Comparison of ENCODE assay signal across 24 cellular contexts in the genomic region with DNA sequence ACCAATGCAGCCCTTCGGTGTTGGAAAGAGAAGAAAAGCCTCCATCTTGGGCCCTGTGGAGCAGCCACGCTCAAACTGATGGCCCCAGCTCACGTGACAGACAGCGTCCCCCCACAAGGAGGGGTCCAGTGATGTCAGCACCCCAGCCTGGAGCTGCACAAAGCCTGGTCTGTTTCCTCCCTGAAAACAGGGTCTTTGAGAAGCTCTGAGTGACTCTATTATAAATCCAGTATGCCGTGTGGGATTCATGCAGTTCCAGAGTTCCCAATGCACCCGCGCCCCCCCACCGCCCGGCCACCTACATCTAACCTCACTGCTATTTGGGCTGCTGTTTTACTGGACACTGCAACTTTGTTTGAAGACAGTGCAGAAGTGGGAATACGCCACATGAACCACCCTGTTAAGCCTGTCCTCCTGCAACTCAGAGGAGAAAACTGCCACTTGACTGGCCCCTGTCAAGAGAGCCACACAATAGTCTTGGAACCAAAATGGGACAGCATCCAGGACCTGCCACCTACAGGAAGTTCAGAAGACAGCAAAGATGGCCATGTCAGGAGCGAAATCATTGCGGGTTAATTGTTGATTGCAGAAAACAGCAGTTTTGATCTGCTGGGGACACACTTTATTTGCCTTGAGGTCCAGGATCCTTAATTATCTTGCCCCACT. TPM values are rescaled to one million over a fixed set of nuclear protein-coding genes. Genes with fewer than 3 reads are reported as not detected.
DNase-seq lines count a peak whose midpoint lies in the region; ATAC-seq and TF ChIP-seq lines count a peak whose summit lies in the region.
"Had no signal": no experiment of that assay in that cellular context is flagged by ENCODE, and none has a peak within 500 bp of the region (broad histone marks: within the 10 kb centered on the region; RNA-seq: fewer than 3 reads in every experiment).

No MANE protein-coding gene starts in this region.

- H3K4me1 ChIP-seq in mesenchymal stem cell (ENCODE audit: control insufficient read depth, insufficient read depth, low read depth, low read length) = peaks cover 3% of the 10 kb centered on the region
- H3K4me1 ChIP-seq: HAP-1, uterus had no signal

- peak overlapping the region; percentile 62 for H4K8ac ChIP-seq in mesenchymal stem cell (ENCODE audit: low read length)

- H3K27me3 Mint-ChIP-seq in chondrocyte (ENCODE audit: low read depth) = no peaks in the 10 kb centered on the region

- no peak overlapping the region for H3K4ac ChIP-seq in mesenchymal stem cell (ENCODE audit: low read depth in 1 of 2, low read length in 2 of 2)

- no peak overlapping the region for H2AK5ac ChIP-seq in mesenchymal stem cell (ENCODE audit: low read length, severe bottlenecking)

- peaks cover 44% of the 10 kb centered on the region for H3K36me3 Mint-ChIP-seq in chondrocyte (ENCODE audit: low read depth)
- H3K36me3 Mint-ChIP-seq: activated naive CD4-positive, alpha-beta T cell treated with anti-CD3 and anti-CD28 coated beads, Interleukin-2, amount 50 U/mL, for 72 hours; CD4-positive, CD25-positive, alpha-beta regulatory T cell had no signal

- no peak overlapping the region for H3K18ac ChIP-seq in mesenchymal stem cell (ENCODE audit: low read depth in 1 of 2, low read length in 2 of 2)

- no peaks in the 10 kb centered on the region for H3K4me1 Mint-ChIP-seq in chondrocyte (ENCODE audit: low read depth)

- H3K4me2 ChIP-seq in mesenchymal stem cell (ENCODE audit: low read length, poor library complexity, severe bottlenecking) = no peak overlapping the region

- no peak overlapping the region for H4K91ac ChIP-seq in mesenchymal stem cell (ENCODE audit: low read length)

- whole genome bisulfite sequencing in mesenchymal stem cell = 82% methylated on average over 12 of the region's 12 CpGs

- peaks cover 14% of the 10 kb centered on the region for H3K79me1 ChIP-seq in mesenchymal stem cell (replicated peaks; ENCODE audit: low read length, poor library complexity, severe bottlenecking)

- peak; percentile 32 for ATAC-seq in Right ventricle myocardium superior (ENCODE audit: poor library complexity)
- ATAC-seq: Panc1, T-helper 17 cell had no signal

- H3K27me3 ChIP-seq in mesenchymal stem cell (ENCODE audit: control insufficient read depth in 1 of 2, insufficient read depth in 1 of 2, low read length in 2 of 2) = no peaks in the 10 kb centered on the region
- H3K27me3 ChIP-seq: uterus had no signal

- no peaks in the 10 kb centered on the region for H3K9me3 Mint-ChIP-seq in chondrocyte (ENCODE audit: low read depth)
- H3K9me3 Mint-ChIP-seq: activated naive CD4-positive, alpha-beta T cell treated with anti-CD3 and anti-CD28 coated beads, Interleukin-2, amount 50 U/mL, for 72 hours; activated T-helper 1 cell treated with anti-CD3 and anti-CD28 coated beads, Interleukin-12 subunit alpha, Interleukin-12 subunit beta, Interleukin-2, Interleukin-4 antibody, amounts not matched to agents 30 ng/mL and 10 ng/mL and 1 ng/mL, durations not matched to agents 14 hours and 24 hours and 36 hours; stimulated activated naive CD8-positive, alpha-beta T cell treated with anti-CD3 and anti-CD28 coated beads, Interleukin-15, Interleukin-2, amounts not matched to agents 100 ng/mL and 50 ng/mL, for 24 hours had no signal

- H2AFZ ChIP-seq in mesenchymal stem cell (ENCODE audit: low read depth, low read length) = no peak overlapping the region

- H3K23ac ChIP-seq in mesenchymal stem cell (ENCODE audit: low read length in 2 of 2) = no peak overlapping the region

- no peak overlapping the region for H2BK120ac ChIP-seq in mesenchymal stem cell (ENCODE audit: low read depth, low read length)

- no peak for TF ChIP-seq CTCF in chondrocyte (IDR thresholded peaks at IDR 0.05)

- intact Hi-C loops in Right ventricle myocardium superior (cut with DNase I) = no loop called here

- H3K9ac ChIP-seq in mesenchymal stem cell (ENCODE audit: low read length) = peak overlapping the region; percentile 2

- H3K4me3 ChIP-seq in mesenchymal stem cell (ENCODE audit: insufficient read depth in 1 of 2, low read depth in 1 of 2, low read length in 2 of 2) = no peak overlapping the region
- H3K4me3 ChIP-seq: HAP-1, uterus had no signal

- H3K27ac Mint-ChIP-seq in chondrocyte (ENCODE audit: unreplicated experiment) = no peak overlapping the region
- H3K27ac Mint-ChIP-seq: activated naive CD4-positive, alpha-beta T cell treated with anti-CD3 and anti-CD28 coated beads, Interleukin-2, amount 50 U/mL, for 72 hours; activated T-helper 1 cell treated with anti-CD3 and anti-CD28 coated beads, Interleukin-12 subunit alpha, Interleukin-12 subunit beta, Interleukin-2, Interleukin-4 antibody, amounts not matched to agents 30 ng/mL and 10 ng/mL and 1 ng/mL, durations not matched to agents 14 hours and 24 hours and 36 hours; CD4-positive, CD25-positive, alpha-beta regulatory T cell; stimulated activated naive CD8-positive, alpha-beta T cell treated with anti-CD3 and anti-CD28 coated beads, Interleukin-15, Interleukin-2, amounts not matched to agents 100 ng/mL and 50 ng/mL, for 24 hours; T-helper 17 cell had no signal

- no peak overlapping the region for H3K14ac ChIP-seq in mesenchymal stem cell (ENCODE audit: low read length in 2 of 2)

- no peak overlapping the region for H2BK15ac ChIP-seq in mesenchymal stem cell (ENCODE audit: low read depth, poor library complexity, severe bottlenecking)

- no peak overlapping the region for H3K4me3 Mint-ChIP-seq in chondrocyte (ENCODE audit: unreplicated experiment)
- H3K4me3 Mint-ChIP-seq: activated T-helper 1 cell treated with anti-CD3 and anti-CD28 coated beads, Interleukin-12 subunit alpha, Interleukin-12 subunit beta, Interleukin-2, Interleukin-4 antibody, amounts not matched to agents 30 ng/mL and 10 ng/mL and 1 ng/mL, durations not matched to agents 14 hours and 24 hours and 36 hours; CD4-positive, CD25-positive, alpha-beta regulatory T cell; stimulated activated naive CD8-positive, alpha-beta T cell treated with anti-CD3 and anti-CD28 coated beads, Interleukin-15, Interleukin-2, amounts not matched to agents 100 ng/mL and 50 ng/mL, for 24 hours; T-helper 17 cell had no signal

- H3K27ac ChIP-seq in mesenchymal stem cell (ENCODE audit: low read length, poor library complexity, severe bottlenecking) (no peak overlapping the region), substantia nigra (ENCODE audit: low read depth, low read length, poor library complexity, severe bottlenecking) (peak overlapping the region; percentile 87)
- H3K27ac ChIP-seq: uterus had no signal

- DNase-seq in anterior cingulate cortex (lab: John Stamatoyannopoulos, UW) (peak in 52 of 58 donors; percentile 13 to 92 (median 66)), Right ventricle myocardium superior (no peak), mesenchymal stem cell (no peak), substantia nigra (lab: John Stamatoyannopoulos, UW) (peak; percentile 24 to 91 (median 76)), OCI-M2 (lab: John Stamatoyannopoulos, UW; ENCODE audit: unreplicated experiment) (no peak), chondrocyte (ENCODE audit: low spot score) (no peak), D341Med (ENCODE audit: low spot score) (no peak), CD1c-positive myeloid dendritic cell (ENCODE audit: extremely low spot score) (no peak)
- DNase-seq: activated CD4-positive, alpha-beta T cell treated with anti-CD3 and anti-CD28 coated beads for 48 hours; CD4-positive, CD25-positive, alpha-beta regulatory T cell; GF-D8; glutamatergic neuron; NCI-H1417 treated with DMSO at 0.1 percent for 48 hours; NCI-H2107; NCI-H510A; retina; stimulated activated CD4-positive, alpha-beta T cell treated with anti-CD3 and anti-CD28 coated beads, Interleukin-12 subunit alpha, Interleukin-12 subunit beta, amount 100 ng/mL, for 4 hours; T-helper 17 cell; uterus had no signal

- H3K36me3 ChIP-seq in mesenchymal stem cell (ENCODE audit: control insufficient read depth in 1 of 2, insufficient read depth in 2 of 2, low read depth in 1 of 2, low read length in 2 of 2) = peaks cover 24 to 96% of the 10 kb centered on the region in 2 experiments
- H3K36me3 ChIP-seq: uterus had no signal

- H2BK12ac ChIP-seq in mesenchymal stem cell (ENCODE audit: low read length in 2 of 2) = no peak overlapping the region

- H2BK5ac ChIP-seq in mesenchymal stem cell (ENCODE audit: low read depth, low read length, poor library complexity, severe bottlenecking) = no peak overlapping the region

- no peaks in the 10 kb centered on the region for H3K9me3 ChIP-seq in mesenchymal stem cell (ENCODE audit: control insufficient read depth, low read length)
- H3K9me3 ChIP-seq: HAP-1, uterus had no signal

RNA-seq across cellular contexts. Expression of a gene that starts 33.1 kb away (rescaled TPM):
- total RNA-seq in Right ventricle myocardium superior = 183 TPM
- 74.0 TPM for polyA plus RNA-seq in mesenchymal stem cell (2013, experiment 1 of 2)
- polyA plus RNA-seq in mesenchymal stem cell (2013, experiment 2 of 2) = 79.1 TPM
- 98.3 to 152 TPM (median 147 TPM) in 3 replicates for total RNA-seq in chondrocyte
- total RNA-seq: CD4-positive, CD25-positive, alpha-beta regulatory T cell; T-helper 17 cell had no signal
- polyA plus RNA-seq: CD4-positive, CD25-positive, alpha-beta regulatory T cell had no signal

Comparison
In these comparisons a context has a peak if more than half of its experiments do, and no peak if none do; other contexts are left out.
1. DNase-seq: peak in anterior cingulate cortex (52 of 58) and substantia nigra (49 of 49); none in Right ventricle myocardium superior (single experiment), mesenchymal stem cell (single experiment), OCI-M2 (single experiment), chondrocyte (single experiment), D341Med (single experiment) and CD1c-positive myeloid dendritic cell (single experiment).